Comparison of ENCODE assay signal across 8 cellular contexts in the genomic region with DNA sequence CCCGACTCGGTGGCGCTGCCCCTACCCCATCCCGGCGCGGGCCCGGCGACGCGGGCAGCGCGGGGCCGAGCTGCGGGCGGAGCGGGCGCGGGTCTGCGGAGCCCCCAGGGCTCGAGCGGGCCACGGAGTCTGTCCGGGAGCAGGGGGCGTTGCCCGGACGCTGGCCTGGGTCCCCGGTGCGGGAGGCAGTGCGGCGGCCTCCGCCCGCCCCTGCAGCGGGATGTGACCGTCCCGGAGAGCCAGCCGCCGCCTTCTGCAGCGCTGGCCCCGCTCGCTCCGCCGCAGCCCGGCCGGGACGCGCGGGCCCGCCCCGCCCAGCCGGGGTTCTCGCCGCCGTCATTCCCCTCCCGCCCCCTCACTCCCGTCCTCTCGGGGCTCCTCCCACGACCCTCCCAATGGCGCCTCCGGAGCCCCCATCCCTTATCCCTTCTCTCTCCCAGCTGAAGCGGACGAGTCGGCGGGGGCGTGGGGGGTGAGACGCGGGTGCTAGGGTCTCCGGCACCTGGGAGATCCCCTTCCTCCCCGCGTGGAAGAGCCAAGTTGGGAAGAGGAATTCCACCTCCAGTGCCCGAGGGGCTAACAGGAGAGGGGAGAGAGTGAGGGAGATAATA. TPM values are rescaled to one million over a fixed set of nuclear protein-coding genes. Genes with fewer than 3 reads are reported as not detected.
DNase-seq lines count a peak whose midpoint lies in the region; ATAC-seq, FAIRE-seq and TF ChIP-seq lines count a peak whose summit lies in the region.

A gene with protein sequence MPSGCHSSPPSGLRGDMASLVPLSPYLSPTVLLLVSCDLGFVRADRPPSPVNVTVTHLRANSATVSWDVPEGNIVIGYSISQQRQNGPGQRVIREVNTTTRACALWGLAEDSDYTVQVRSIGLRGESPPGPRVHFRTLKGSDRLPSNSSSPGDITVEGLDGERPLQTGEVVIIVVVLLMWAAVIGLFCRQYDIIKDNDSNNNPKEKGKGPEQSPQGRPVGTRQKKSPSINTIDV (minus strand): TSS at position 257 of the 611 bp plus-strand sequence. CDS start 521 bp downstream, outside the sequence.

- H3K9ac ChIP-seq in HUES6 (ENCODE audit: low read length) (peak within 1 kb of the TSS; percentile 78), astrocyte (ENCODE audit: low read length) (peak within 1 kb of the TSS; percentile 84)

- no peaks in the 10 kb centered on the region for H4K20me1 ChIP-seq in astrocyte (ENCODE audit: insufficient read depth, low read length)

- DNase-seq in AG08395 (ENCODE audit: low spot score) (peak; percentile 47), astrocyte (ENCODE audit: low read depth) (no peak), right atrium auricular region (ENCODE audit: low spot score) (no peak), pulmonary artery endothelial cell (ENCODE audit: low read depth, low spot score) (no peak), DMS79 (lab: John Stamatoyannopoulos, UW) (no peak)

- ATAC-seq in GM18861 (IDR thresholded peaks at IDR 0.05; ENCODE audit: unreplicated experiment) (no peak), GM21737 (IDR thresholded peaks at IDR 0.05; ENCODE audit: unreplicated experiment) (no peak)

- H3K27ac ChIP-seq in HUES6 (ENCODE audit: low read depth, low read length) = no peak within 1 kb of the TSS
- peak within 1 kb of the TSS; percentile 27 for H3K27ac ChIP-seq in astrocyte (ENCODE audit: low read depth, low read length)
- peak within 1 kb of the TSS in 1 of 2 donors; percentile 48 for H3K27ac ChIP-seq in right atrium auricular region

- H3K36me3 ChIP-seq in HUES6 (ENCODE audit: control insufficient read depth, insufficient read depth, low read length) (peaks cover 2% of the 10 kb centered on the region; the same call in 1 of the 2 replicates), astrocyte (ENCODE audit: insufficient read depth, low read length) (no peaks in the 10 kb centered on the region), right atrium auricular region (no peaks in the 10 kb centered on the region)

- FAIRE-seq in astrocyte (lab: Jason Lieb, UNC) = no peak

- H3K4me3 ChIP-seq in HUES6 (ENCODE audit: low read depth, low read length) (peak within 1 kb of the TSS; percentile 93), astrocyte (ENCODE audit: insufficient read depth, low read depth, low read length) (peak within 1 kb of the TSS; percentile 66), right atrium auricular region (peak within 1 kb of the TSS; percentile 40 to 60)

- peaks cover 2% of the 10 kb centered on the region for H3K36me3 Mint-ChIP-seq in astrocyte (ENCODE audit: low read depth, unreplicated experiment)

- peak within 1 kb of the TSS; percentile 82 for H2AFZ ChIP-seq in astrocyte (ENCODE audit: low read depth, low read length)

- H3K27ac Mint-ChIP-seq in astrocyte (ENCODE audit: unreplicated experiment) = peak within 1 kb of the TSS; percentile 29

- H3K9me3 Mint-ChIP-seq in astrocyte (ENCODE audit: unreplicated experiment) = peaks cover 4% of the 10 kb centered on the region

- H3K4me1 ChIP-seq in HUES6 (ENCODE audit: control insufficient read depth, insufficient read depth, low read length) (peaks cover 8% of the 10 kb centered on the region), astrocyte (ENCODE audit: insufficient read depth, low read length) (peaks cover 9% of the 10 kb centered on the region), right atrium auricular region (peaks cover 0 to 17% of the 10 kb centered on the region in 2 donors)

- no peak for TF ChIP-seq CTCF in astrocyte (IDR thresholded peaks at IDR 0.05; ENCODE audit: insufficient read depth, low read depth, low read length)
- no peak for TF ChIP-seq CTCF in right atrium auricular region (IDR thresholded peaks at IDR 0.05)

- peaks cover 23% of the 10 kb centered on the region for H3K27me3 Mint-ChIP-seq in astrocyte (ENCODE audit: low read depth, unreplicated experiment)

- H3K4me1 Mint-ChIP-seq in astrocyte (ENCODE audit: low read depth, unreplicated experiment) = no peaks in the 10 kb centered on the region

- no peaks in the 10 kb centered on the region for H3K79me2 ChIP-seq in astrocyte (ENCODE audit: insufficient read depth, low read length)

- H3K4me2 ChIP-seq in astrocyte (ENCODE audit: low read length) = peak within 1 kb of the TSS; percentile 96

- peak within 1 kb of the TSS; percentile 84 for H3K4me3 Mint-ChIP-seq in astrocyte (ENCODE audit: unreplicated experiment)

- no peaks in the 10 kb centered on the region for H3K9me3 ChIP-seq in HUES6 (ENCODE audit: control insufficient read depth, insufficient read depth, low read depth, low read length)
- no peaks in the 10 kb centered on the region for H3K9me3 ChIP-seq in astrocyte (ENCODE audit: insufficient read depth, low read depth, low read length)
- H3K9me3 ChIP-seq in right atrium auricular region = no peaks in the 10 kb centered on the region

- H3K27me3 ChIP-seq in HUES6 (ENCODE audit: control insufficient read depth, insufficient read depth, low read length) = peaks cover 56% of the 10 kb centered on the region
- no peaks in the 10 kb centered on the region for H3K27me3 ChIP-seq in astrocyte (ENCODE audit: insufficient read depth, low read length)
- H3K27me3 ChIP-seq in right atrium auricular region = no peaks in the 10 kb centered on the region

RNA-seq across cellular contexts. Expression of the gene that starts here (rescaled TPM):
- total RNA-seq in astrocyte (6.9 and 7.3 TPM in 2 replicates), right atrium auricular region (10 to 100 TPM in 1 of 2 donors, 1 to 10 TPM in 1; 2.2 to 19.3 TPM), pulmonary artery endothelial cell (35.0 and 47.0 TPM in 2 replicates)
